ENCODE assay signal across 14 cellular contexts in genomic region chrX:24692305-24692704, GRCh38. TPM values are rescaled to one million over a fixed set of nuclear protein-coding genes. Genes with fewer than 3 reads are reported as not detected.
DNase-seq lines count a peak whose midpoint lies in the region; ATAC-seq and TF ChIP-seq lines count a peak whose summit lies in the region.
"Had no signal": no experiment of that assay in that cellular context is flagged by ENCODE, and none has a peak within 500 bp of the region (broad histone marks: within the 10 kb centered on the region; RNA-seq: fewer than 3 reads in every experiment).

No MANE protein-coding gene starts in this region.

- WGBS in hepatocyte (ENCODE audit: low lambda C conversion rate, missing lambda C conversion rate), result 50% methylated on average over 4 of the region's 4 CpGs
- WGBS in smooth muscle cell (ENCODE audit: low lambda C conversion rate), result 42% methylated on average over 4 of the region's 4 CpGs

- H3K9me3 Mint-ChIP-seq in activated naive CD4-positive, alpha-beta T cell treated with anti-CD3 and anti-CD28 coated beads, Interleukin-2, amount 50 U/mL, for 24 hours, result no peaks in the 10 kb centered on the region
- H3K9me3 Mint-ChIP-seq: activated CD4-positive, alpha-beta memory T cell treated with anti-CD3 and anti-CD28 coated beads for 36 hours had no signal

- no peak for DNase-seq in activated naive CD4-positive, alpha-beta T cell (lab: John Stamatoyannopoulos, UW)
- DNase-seq in OCI-M1 (lab: John Stamatoyannopoulos, UW), result peak; percentile 6
- no peak for DNase-seq in hepatocyte (ENCODE audit: low spot score)
- DNase-seq in smooth muscle cell (lab: John Stamatoyannopoulos, UW; ENCODE audit: unreplicated experiment), result no peak
- DNase-seq in anterior cingulate cortex (lab: John Stamatoyannopoulos, UW), result no peak
- DNase-seq: activated CD4-positive, alpha-beta memory T cell treated with anti-CD3 and anti-CD28 coated beads for 36 hours; dorsolateral prefrontal cortex; NCI-H1694; NCI-H69; SHP77 treated with DMSO at 0.1 percent for 48 hours; spleen had no signal

- H3K4me2 ChIP-seq in hepatocyte (no peak overlapping the region), smooth muscle cell (peak overlapping the region; percentile 81)

- H4K20me1 ChIP-seq in hepatocyte (ENCODE audit: insufficient read depth, poor library complexity, severe bottlenecking) (no peaks in the 10 kb centered on the region), smooth muscle cell (ENCODE audit: low read depth) (no peaks in the 10 kb centered on the region)

- no peaks in the 10 kb centered on the region for H3K27me3 Mint-ChIP-seq in activated naive CD4-positive, alpha-beta T cell treated with anti-CD3 and anti-CD28 coated beads, Interleukin-2, amount 50 U/mL, for 24 hours
- H3K27me3 Mint-ChIP-seq: activated CD4-positive, alpha-beta memory T cell treated with anti-CD3 and anti-CD28 coated beads for 36 hours had no signal

- H3K36me3 ChIP-seq in hepatocyte (replicated peaks; ENCODE audit: insufficient read depth, low read depth) (no peaks in the 10 kb centered on the region), smooth muscle cell (ENCODE audit: low read depth) (no peaks in the 10 kb centered on the region)
- H3K36me3 ChIP-seq: spleen had no signal

- no peaks in the 10 kb centered on the region for H3K36me3 Mint-ChIP-seq in activated naive CD4-positive, alpha-beta T cell treated with anti-CD3 and anti-CD28 coated beads, Interleukin-2, amount 50 U/mL, for 24 hours

- peaks cover 12% of the 10 kb centered on the region for H3K4me1 Mint-ChIP-seq in activated naive CD4-positive, alpha-beta T cell treated with anti-CD3 and anti-CD28 coated beads, Interleukin-2, amount 50 U/mL, for 24 hours

- peak overlapping the region; percentile 79 for H2AFZ ChIP-seq in hepatocyte
- H2AFZ ChIP-seq in smooth muscle cell (ENCODE audit: low read depth), result peak overlapping the region; percentile 85

- peak overlapping the region; percentile 51 for H3K27ac Mint-ChIP-seq in activated naive CD4-positive, alpha-beta T cell treated with anti-CD3 and anti-CD28 coated beads, Interleukin-2, amount 50 U/mL, for 24 hours
- H3K27ac Mint-ChIP-seq: activated CD4-positive, alpha-beta memory T cell treated with anti-CD3 and anti-CD28 coated beads for 36 hours had no signal

- H3K9me3 ChIP-seq in hepatocyte (ENCODE audit: low read depth) (no peaks in the 10 kb centered on the region), smooth muscle cell (replicated peaks; ENCODE audit: low read depth) (no peaks in the 10 kb centered on the region)
- H3K9me3 ChIP-seq: spleen had no signal

- ATAC-seq in HG02763 (IDR thresholded peaks at IDR 0.05; ENCODE audit: unreplicated experiment), result no peak
- no peak for ATAC-seq in HG02610 (IDR thresholded peaks at IDR 0.05; ENCODE audit: unreplicated experiment)

- H3K9ac ChIP-seq in smooth muscle cell (ENCODE audit: low read depth), result no peak overlapping the region

- H3K27ac ChIP-seq in hepatocyte, result no peak overlapping the region
- no peak overlapping the region for H3K27ac ChIP-seq in smooth muscle cell (ENCODE audit: low read depth)

- TF ChIP-seq CTCF in hepatocyte (IDR thresholded peaks at IDR 0.05; ENCODE audit: poor library complexity), result no peak
- TF ChIP-seq CTCF in smooth muscle cell (IDR thresholded peaks at IDR 0.05; ENCODE audit: borderline replicate concordance, insufficient read depth, poor library complexity, severe bottlenecking), result no peak

- H3K4me3 Mint-ChIP-seq in activated naive CD4-positive, alpha-beta T cell treated with anti-CD3 and anti-CD28 coated beads, Interleukin-2, amount 50 U/mL, for 24 hours, result no peak overlapping the region

- H3K4me1 ChIP-seq in hepatocyte (ENCODE audit: insufficient read depth) (peaks cover 8% of the 10 kb centered on the region), smooth muscle cell (ENCODE audit: low read depth) (peaks cover 22% of the 10 kb centered on the region)

- H3K9me2 ChIP-seq in hepatocyte (replicated peaks; ENCODE audit: insufficient read depth), result no peaks in the 10 kb centered on the region

- H3F3A ChIP-seq in smooth muscle cell (ENCODE audit: low read depth), result no peaks in the 10 kb centered on the region

- H3K27me3 ChIP-seq in hepatocyte (no peaks in the 10 kb centered on the region), smooth muscle cell (ENCODE audit: low read depth) (no peaks in the 10 kb centered on the region)

- H3K4me3 ChIP-seq in hepatocyte (no peak overlapping the region), smooth muscle cell (no peak overlapping the region)

- H3K79me2 ChIP-seq in hepatocyte (peaks cover 33% of the 10 kb centered on the region), smooth muscle cell (ENCODE audit: low read depth) (peaks cover 35% of the 10 kb centered on the region)

RNA-seq across cellular contexts. Expression of gene POLA1, which starts 1.4 kb away (rescaled TPM):
- total RNA-seq in hepatocyte, result 18.9 and 19.0 TPM in 2 replicates
- 4.9 and 7.7 TPM in 2 replicates for polyA plus RNA-seq in hepatocyte
- total RNA-seq in smooth muscle cell, result 11.7 and 16.6 TPM in 2 replicates
- polyA plus RNA-seq in smooth muscle cell, result 5.4 and 5.8 TPM in 2 replicates

RNA-seq across cellular contexts. Expression of gene PCYT1B, which starts 45.2 kb away (rescaled TPM):
- total RNA-seq in hepatocyte, result 17.1 and 19.8 TPM in 2 replicates
- polyA plus RNA-seq in hepatocyte, result 5.8 and 7.8 TPM in 2 replicates
- total RNA-seq in smooth muscle cell, result 9.4 and 12.0 TPM in 2 replicates
- polyA plus RNA-seq in smooth muscle cell, result 4.2 and 5.1 TPM in 2 replicates
